Comparison of ENCODE assay signal across 8 cellular contexts in genomic region chr17:62724398-62725146, GRCh38.
A peak's percentile ranks its signal among the peaks of the same experiment; 100 is the strongest.
DNase-seq lines count a peak whose midpoint lies in the region; ATAC-seq lines count a peak whose summit lies in the region.
"Had no signal": no experiment of that assay in that cellular context is flagged by ENCODE, and none has a peak within 500 bp of the region (broad histone marks: within the 10 kb centered on the region; RNA-seq: fewer than 3 reads in every experiment).

No MANE protein-coding gene starts in this region.

- H3K36me3 ChIP-seq in H7 (replicated peaks; ENCODE audit: control insufficient read depth, insufficient read depth, low read length), result no peaks in the 10 kb centered on the region
- H3K36me3 ChIP-seq: pancreas had no signal

- H3K27ac Mint-ChIP-seq in effector memory CD8-positive, alpha-beta T cell, result peak overlapping the region; percentile 94 to 97

- no peaks in the 10 kb centered on the region for H3K9me3 Mint-ChIP-seq in effector memory CD8-positive, alpha-beta T cell

- ATAC-seq in GM19438 (IDR thresholded peaks at IDR 0.05; ENCODE audit: low read depth, unreplicated experiment) (peak; percentile 97), HG03378 (IDR thresholded peaks at IDR 0.05; ENCODE audit: unreplicated experiment) (peak; percentile 92)
- ATAC-seq in effector memory CD8-positive, alpha-beta T cell (replicated peaks), result peak; percentile 90

- no peak overlapping the region for H3K4me3 ChIP-seq in H7 (ENCODE audit: insufficient read depth, low read depth, low read length)
- H3K4me3 ChIP-seq: pancreas had no signal

- no peaks in the 10 kb centered on the region for H3K27me3 ChIP-seq in H7 (ENCODE audit: control insufficient read depth, insufficient read depth, low read length)
- H3K27me3 ChIP-seq: pancreas had no signal

- H3K4me1 Mint-ChIP-seq in effector memory CD8-positive, alpha-beta T cell (ENCODE audit: low read depth in 2 of 2), result peaks cover 27 to 33% of the 10 kb centered on the region in 2 donors

- no peaks in the 10 kb centered on the region for H3K27me3 Mint-ChIP-seq in effector memory CD8-positive, alpha-beta T cell

- H3K4me3 Mint-ChIP-seq in effector memory CD8-positive, alpha-beta T cell, result peak overlapping the region; percentile 75 to 79

- H3K36me3 Mint-ChIP-seq in effector memory CD8-positive, alpha-beta T cell (ENCODE audit: insufficient read depth), result peaks cover 5% of the 10 kb centered on the region

- DNase-seq in activated CD4-positive, alpha-beta T cell treated with anti-CD3 and anti-CD28 coated beads for 24 hours (ENCODE audit: low read depth in 2 of 2), result peak; percentile 68 to 72
- DNase-seq in effector memory CD8-positive, alpha-beta T cell, result peak; percentile 56 to 61 (median 60)
- DNase-seq in stimulated activated CD8-positive, alpha-beta memory T cell treated with anti-CD3 and anti-CD28 coated beads, Interleukin-15, amount 100 ng/mL, for 1 hour (ENCODE audit: low read depth), result peak; percentile 16
- DNase-seq in H7 (no peak), AG08395 (ENCODE audit: low spot score) (no peak)
- DNase-seq: pancreas had no signal

Comparison
In these comparisons a context has a peak if more than half of its experiments do, and no peak if none do; other contexts are left out.
1. DNase-seq: peak in activated CD4-positive, alpha-beta T cell treated with anti-CD3 and anti-CD28 coated beads for 24 hours (2 of 2), effector memory CD8-positive, alpha-beta T cell (3 of 3) and stimulated activated CD8-positive, alpha-beta memory T cell treated with anti-CD3 and anti-CD28 coated beads, Interleukin-15, amount 100 ng/mL, for 1 hour (single experiment); none in H7 (single experiment) and AG08395 (single experiment).
2. Peak in every context shown above with its lines, with median percentiles within 50 percentile points of each other: ATAC-seq.